In the genomic region with DNA sequence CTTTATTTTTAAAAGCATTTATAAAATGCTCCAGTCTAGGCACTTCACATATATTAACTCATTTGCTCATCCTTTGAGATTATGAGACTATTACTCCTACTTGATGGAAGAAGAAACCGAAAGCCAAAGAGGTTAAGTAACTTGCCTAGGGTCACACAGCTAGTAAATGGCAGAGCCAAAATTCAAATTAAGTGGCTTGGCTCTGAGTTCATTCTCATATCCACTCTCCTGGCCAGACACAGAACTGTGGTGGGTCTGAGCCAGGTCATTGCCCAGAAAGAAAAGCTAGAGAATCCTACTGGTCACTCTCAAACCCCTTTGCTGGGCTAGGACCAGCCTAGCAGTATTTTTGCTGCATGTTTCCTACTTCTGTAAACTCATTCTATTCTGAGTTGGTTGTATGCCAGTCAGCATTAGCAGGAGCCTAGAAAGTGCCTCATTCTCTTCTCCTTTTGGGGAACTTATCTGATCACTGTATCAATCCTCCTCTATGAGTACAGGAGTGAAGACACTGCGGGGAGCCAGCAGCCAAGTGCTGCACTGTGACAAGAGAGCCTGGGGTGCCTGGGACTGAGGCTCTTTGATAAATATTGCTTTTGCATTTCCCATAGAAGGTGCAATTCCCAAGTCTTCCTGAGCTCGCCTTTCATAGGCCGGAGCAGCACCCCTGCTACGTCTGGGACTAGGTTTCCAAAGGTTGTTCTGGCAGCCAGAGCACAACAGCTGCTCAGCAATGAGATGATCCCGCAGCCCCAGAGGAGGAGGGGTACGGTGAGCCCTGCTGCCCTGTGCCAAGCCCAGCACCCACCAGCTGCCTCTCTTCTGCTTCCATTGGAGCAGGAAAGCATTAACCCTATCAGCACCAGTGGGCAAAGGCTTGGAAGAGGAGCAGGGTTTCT, we compare ENCODE assay signal across 13 cellular contexts.
DNase-seq lines count a peak whose midpoint lies in the region; ATAC-seq and FAIRE-seq lines count a peak whose summit lies in the region.
"Had no signal": no experiment of that assay in that cellular context is flagged by ENCODE, and none has a peak within 500 bp of the region (broad histone marks: within the 10 kb centered on the region; RNA-seq: fewer than 3 reads in every experiment).

No MANE protein-coding gene starts in this region.

- DNase-seq in GM19239 (ENCODE audit: insufficient read length, low spot score) (peak; percentile 4), NCI-H2196 (lab: John Stamatoyannopoulos, UW; ENCODE audit: unreplicated experiment) (peak; percentile 34), globus pallidus (ENCODE audit: low spot score) (peak; percentile 5), sciatic nerve (ENCODE audit: low spot score) (no peak), SW480 (ENCODE audit: low spot score) (no peak)
- DNase-seq in effector CD8-positive, alpha-beta T cell (lab: John Stamatoyannopoulos, UW): no peak
- DNase-seq in stimulated activated CD4-positive, alpha-beta T cell treated with anti-CD3 and anti-CD28 coated beads, Interleukin-2, amount 100 ng/mL, for 48 hours: no peak
- DNase-seq: activated effector memory CD4-positive, alpha-beta T cell treated with Interleukin-2 at 50 U/mL for 16 hours; HCEC 1CT; mesenchymal stem cell; stimulated activated CD8-positive, alpha-beta memory T cell treated with anti-CD3 and anti-CD28 coated beads, Interleukin-4, amount 100 ng/mL, for 48 hours had no signal

- ATAC-seq in sciatic nerve (peak; percentile 83), GM18907 (IDR thresholded peaks at IDR 0.05; ENCODE audit: unreplicated experiment) (no peak)

- intact Hi-C loops in sciatic nerve (cut with DNase I): no loop called here

- FAIRE-seq in GM19239 (lab: Jason Lieb, UNC): peak; percentile 14
- FAIRE-seq: colon had no signal

Comparison
In these comparisons a context has a peak if more than half of its experiments do, and no peak if none do; other contexts are left out.
1. DNase-seq: peak in GM19239 (single experiment), NCI-H2196 (single experiment) and globus pallidus (single experiment); none in sciatic nerve (single experiment), effector CD8-positive, alpha-beta T cell (single experiment), stimulated activated CD4-positive, alpha-beta T cell treated with anti-CD3 and anti-CD28 coated beads, Interleukin-2, amount 100 ng/mL, for 48 hours (0 of 2) and SW480 (single experiment).